ENCODE assay signal across 8 cellular contexts in the genomic region with DNA sequence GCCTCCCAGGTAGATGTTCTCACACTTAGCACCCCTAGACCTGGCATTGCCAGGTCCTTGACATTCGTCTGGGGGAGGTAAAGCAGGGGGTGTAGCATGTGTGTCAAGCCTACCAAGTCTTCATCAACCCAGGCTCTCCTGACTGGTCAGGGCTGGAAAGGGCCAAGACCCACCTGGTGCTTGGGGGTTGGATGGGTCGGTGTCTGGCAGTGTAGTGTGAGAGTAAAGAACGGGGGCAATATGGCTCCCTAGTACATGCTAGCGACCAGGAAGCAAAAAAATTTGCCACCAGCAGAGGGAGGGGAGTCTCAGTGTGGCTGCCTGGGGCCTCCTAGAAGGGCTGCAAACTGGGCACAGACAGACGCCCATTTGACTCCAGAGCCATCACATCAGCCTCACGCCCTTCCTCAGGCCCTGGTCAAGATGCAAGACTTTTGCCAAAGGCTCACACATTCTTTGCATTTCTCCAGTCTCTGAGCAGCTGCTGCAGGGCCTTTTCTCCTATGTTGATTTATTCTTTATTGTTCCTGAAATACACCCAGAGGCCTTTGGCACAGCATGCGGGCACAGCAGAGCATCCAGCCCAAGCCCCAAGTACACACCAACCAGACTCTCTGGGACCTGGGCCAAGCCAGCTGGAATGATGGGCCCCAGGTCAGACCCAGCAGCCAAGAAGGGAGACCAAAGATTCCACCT. TPM values are rescaled to one million over a fixed set of nuclear protein-coding genes. Genes with fewer than 3 reads are reported as not detected.
A peak's percentile ranks its signal among the peaks of the same experiment; 100 is the strongest.
DNase-seq lines count a peak whose midpoint lies in the region; ATAC-seq and TF ChIP-seq lines count a peak whose summit lies in the region.

No MANE protein-coding gene starts in this region.

- peaks cover 10% of the 10 kb centered on the region for H3K4me1 ChIP-seq in GM23338 (ENCODE audit: insufficient read depth)
- peaks cover 39 to 62% of the 10 kb centered on the region in 2 donors for H3K4me1 ChIP-seq in esophagus (ENCODE audit: control insufficient read depth in 2 of 2, insufficient read depth in 2 of 2, low read length in 1 of 2)

- H3K27ac Mint-ChIP-seq in GM23338 (peak overlapping the region; percentile 54; the same call in 1 of the 2 replicates), neural crest cell (ENCODE audit: unreplicated experiment) (no peak overlapping the region)

- peak; percentile 14 to 28; a peak in 1 of 4 replicates for TF ChIP-seq CTCF in GM23338 (conservative IDR thresholded peaks at IDR 0.05; ENCODE audit: low read depth in 2 of 2)
- TF ChIP-seq CTCF in neural crest cell (conservative IDR thresholded peaks at IDR 0.05) = peak; percentile 41

- no peaks in the 10 kb centered on the region for H3K36me3 ChIP-seq in GM23338 (ENCODE audit: insufficient read depth)
- no peaks in the 10 kb centered on the region for H3K36me3 ChIP-seq in esophagus (ENCODE audit: control insufficient read depth in 2 of 2, insufficient read depth in 2 of 2, low read length in 1 of 2)

- H3K4me3 Mint-ChIP-seq in GM23338 (no peak overlapping the region), neural crest cell (peak overlapping the region; percentile 74)

- peaks cover 18% of the 10 kb centered on the region for H4K20me1 ChIP-seq in GM23338 (replicated peaks; ENCODE audit: insufficient read depth)

- ATAC-seq in GM23338 (peak; percentile 18), HG03108 (IDR thresholded peaks at IDR 0.05; ENCODE audit: unreplicated experiment) (no peak), HG03571 (IDR thresholded peaks at IDR 0.05; ENCODE audit: unreplicated experiment) (no peak)

- H3K27ac ChIP-seq in GM23338 (ENCODE audit: low read depth) (no peak overlapping the region), esophagus (ENCODE audit: low read depth in 2 of 2, low read length in 1 of 2) (peak overlapping the region; percentile 95 to 98)

- H3K9me3 Mint-ChIP-seq in GM23338 (no peaks in the 10 kb centered on the region; the same call in 2 of the 3 replicates), neural crest cell (no peaks in the 10 kb centered on the region)

- H3K79me2 ChIP-seq in GM23338 (replicated peaks; ENCODE audit: insufficient read depth) = peaks cover 58% of the 10 kb centered on the region

- DNase-seq in AG08395 (ENCODE audit: low spot score) (peak; percentile 86), GM23338 (ENCODE audit: low spot score) (peak; percentile 55), neural crest cell (ENCODE audit: low read depth, low spot score) (no peak), NCI-H2171 treated with DMSO at 0.1 percent for 48 hours (lab: John Stamatoyannopoulos, UW) (no peak)
- DNase-seq in activated CD4-positive, alpha-beta T cell treated with anti-CD3 and anti-CD28 coated beads, Interleukin-2, amount 50 U/mL, for 1 hour = peak; percentile 56

- H3K9me2 ChIP-seq in GM23338 (ENCODE audit: insufficient read depth) = 0 out of 2 replicates have a peak, but pooled peaks cover 5% of the 10 kb centered on the region

- H3K27me3 ChIP-seq in GM23338 (ENCODE audit: insufficient read depth) = no peaks in the 10 kb centered on the region
- H3K27me3 ChIP-seq in esophagus (ENCODE audit: control insufficient read depth in 1 of 2, insufficient read depth in 2 of 2, low read length in 2 of 2) = no peaks in the 10 kb centered on the region

- H3K36me3 Mint-ChIP-seq in GM23338 (ENCODE audit: low read depth) = no peaks in the 10 kb centered on the region
- no peaks in the 10 kb centered on the region for H3K36me3 Mint-ChIP-seq in neural crest cell (ENCODE audit: low read depth)

- peaks cover 65% of the 10 kb centered on the region for H3K4me1 Mint-ChIP-seq in GM23338
- peaks cover 64% of the 10 kb centered on the region for H3K4me1 Mint-ChIP-seq in neural crest cell

- H3F3A ChIP-seq in GM23338 (replicated peaks; ENCODE audit: low read depth) = no peaks in the 10 kb centered on the region

- no peak overlapping the region for H2AFZ ChIP-seq in GM23338

- WGBS in esophagus, 2 donors = 36 to 40% methylated on average over 7 of the region's 7 CpGs

- H3K4me3 ChIP-seq in GM23338 (no peak overlapping the region), esophagus (ENCODE audit: low read depth in 1 of 2, low read length in 2 of 2) (no peak overlapping the region)

- H3K9me3 ChIP-seq in esophagus (ENCODE audit: control insufficient read depth in 2 of 2, insufficient read depth in 1 of 2, low read depth in 1 of 2, low read length in 1 of 2) = no peaks in the 10 kb centered on the region

- H3K27me3 Mint-ChIP-seq in GM23338 (ENCODE audit: insufficient read depth, low read depth, poor library complexity) (peaks cover 18% of the 10 kb centered on the region), neural crest cell (ENCODE audit: low read depth) (no peaks in the 10 kb centered on the region)

- no peak overlapping the region for H3K4me2 ChIP-seq in GM23338

TF ChIP-seq in GM23338, 12 proteins besides CTCF, POLR2A, EP300 and RAD21 (continues in another document):
- TF ChIP-seq CREB1 (CRISPR knock-in tag; IDR thresholded peaks at IDR 0.05; ENCODE audit: low read depth) (no peak), STAT1 (IDR thresholded peaks at IDR 0.05; ENCODE audit: unreplicated experiment) (no peak), POLR2AphosphoS5 (IDR thresholded peaks at IDR 0.05; ENCODE audit: low read depth) (no peak), EZH2 (IDR thresholded peaks at IDR 0.05; ENCODE audit: low read depth, unreplicated experiment) (no peak), ZNF331 (CRISPR knock-in tag; IDR thresholded peaks at IDR 0.05; ENCODE audit: low read depth) (no peak)
- TF ChIP-seq, protein P1, sequence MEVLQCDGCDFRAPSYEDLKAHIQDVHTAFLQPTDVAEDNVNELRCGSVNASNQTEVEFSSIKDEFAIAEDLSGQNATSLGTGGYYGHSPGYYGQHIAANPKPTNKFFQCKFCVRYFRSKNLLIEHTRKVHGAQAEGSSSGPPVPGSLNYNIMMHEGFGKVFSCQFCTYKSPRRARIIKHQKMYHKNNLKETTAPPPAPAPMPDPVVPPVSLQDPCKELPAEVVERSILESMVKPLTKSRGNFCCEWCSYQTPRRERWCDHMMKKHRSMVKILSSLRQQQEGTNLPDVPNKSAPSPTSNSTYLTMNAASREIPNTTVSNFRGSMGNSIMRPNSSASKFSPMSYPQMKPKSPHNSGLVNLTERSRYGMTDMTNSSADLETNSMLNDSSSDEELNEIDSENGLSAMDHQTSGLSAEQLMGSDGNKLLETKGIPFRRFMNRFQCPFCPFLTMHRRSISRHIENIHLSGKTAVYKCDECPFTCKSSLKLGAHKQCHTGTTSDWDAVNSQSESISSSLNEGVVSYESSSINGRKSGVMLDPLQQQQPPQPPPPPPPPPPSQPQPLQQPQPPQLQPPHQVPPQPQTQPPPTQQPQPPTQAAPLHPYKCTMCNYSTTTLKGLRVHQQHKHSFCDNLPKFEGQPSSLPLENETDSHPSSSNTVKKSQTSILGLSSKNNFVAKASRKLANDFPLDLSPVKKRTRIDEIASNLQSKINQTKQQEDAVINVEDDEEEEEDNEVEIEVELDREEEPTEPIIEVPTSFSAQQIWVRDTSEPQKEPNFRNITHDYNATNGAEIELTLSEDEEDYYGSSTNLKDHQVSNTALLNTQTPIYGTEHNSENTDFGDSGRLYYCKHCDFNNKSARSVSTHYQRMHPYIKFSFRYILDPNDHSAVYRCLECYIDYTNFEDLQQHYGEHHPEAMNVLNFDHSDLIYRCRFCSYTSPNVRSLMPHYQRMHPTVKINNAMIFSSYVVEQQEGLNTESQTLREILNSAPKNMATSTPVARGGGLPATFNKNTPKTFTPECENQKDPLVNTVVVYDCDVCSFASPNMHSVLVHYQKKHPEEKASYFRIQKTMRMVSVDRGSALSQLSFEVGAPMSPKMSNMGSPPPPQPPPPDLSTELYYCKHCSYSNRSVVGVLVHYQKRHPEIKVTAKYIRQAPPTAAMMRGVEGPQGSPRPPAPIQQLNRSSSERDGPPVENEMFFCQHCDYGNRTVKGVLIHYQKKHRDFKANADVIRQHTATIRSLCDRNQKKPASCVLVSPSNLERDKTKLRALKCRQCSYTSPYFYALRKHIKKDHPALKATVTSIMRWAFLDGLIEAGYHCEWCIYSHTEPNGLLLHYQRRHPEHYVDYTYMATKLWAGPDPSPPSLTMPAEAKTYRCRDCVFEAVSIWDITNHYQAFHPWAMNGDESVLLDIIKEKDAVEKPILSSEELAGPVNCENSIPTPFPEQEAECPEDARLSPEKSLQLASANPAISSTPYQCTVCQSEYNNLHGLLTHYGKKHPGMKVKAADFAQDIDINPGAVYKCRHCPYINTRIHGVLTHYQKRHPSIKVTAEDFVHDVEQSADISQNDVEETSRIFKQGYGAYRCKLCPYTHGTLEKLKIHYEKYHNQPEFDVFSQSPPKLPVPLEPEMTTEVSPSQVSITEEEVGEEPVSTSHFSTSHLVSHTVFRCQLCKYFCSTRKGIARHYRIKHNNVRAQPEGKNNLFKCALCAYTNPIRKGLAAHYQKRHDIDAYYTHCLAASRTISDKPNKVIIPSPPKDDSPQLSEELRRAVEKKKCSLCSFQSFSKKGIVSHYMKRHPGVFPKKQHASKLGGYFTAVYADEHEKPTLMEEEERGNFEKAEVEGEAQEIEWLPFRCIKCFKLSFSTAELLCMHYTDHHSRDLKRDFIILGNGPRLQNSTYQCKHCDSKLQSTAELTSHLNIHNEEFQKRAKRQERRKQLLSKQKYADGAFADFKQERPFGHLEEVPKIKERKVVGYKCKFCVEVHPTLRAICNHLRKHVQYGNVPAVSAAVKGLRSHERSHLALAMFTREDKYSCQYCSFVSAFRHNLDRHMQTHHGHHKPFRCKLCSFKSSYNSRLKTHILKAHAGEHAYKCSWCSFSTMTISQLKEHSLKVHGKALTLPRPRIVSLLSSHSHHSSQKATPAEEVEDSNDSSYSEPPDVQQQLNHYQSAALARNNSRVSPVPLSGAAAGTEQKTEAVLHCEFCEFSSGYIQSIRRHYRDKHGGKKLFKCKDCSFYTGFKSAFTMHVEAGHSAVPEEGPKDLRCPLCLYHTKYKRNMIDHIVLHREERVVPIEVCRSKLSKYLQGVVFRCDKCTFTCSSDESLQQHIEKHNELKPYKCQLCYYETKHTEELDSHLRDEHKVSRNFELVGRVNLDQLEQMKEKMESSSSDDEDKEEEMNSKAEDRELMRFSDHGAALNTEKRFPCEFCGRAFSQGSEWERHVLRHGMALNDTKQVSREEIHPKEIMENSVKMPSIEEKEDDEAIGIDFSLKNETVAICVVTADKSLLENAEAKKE (CRISPR knock-in tag; IDR thresholded peaks at IDR 0.05) = no peak
- TF ChIP-seq, protein P2, sequence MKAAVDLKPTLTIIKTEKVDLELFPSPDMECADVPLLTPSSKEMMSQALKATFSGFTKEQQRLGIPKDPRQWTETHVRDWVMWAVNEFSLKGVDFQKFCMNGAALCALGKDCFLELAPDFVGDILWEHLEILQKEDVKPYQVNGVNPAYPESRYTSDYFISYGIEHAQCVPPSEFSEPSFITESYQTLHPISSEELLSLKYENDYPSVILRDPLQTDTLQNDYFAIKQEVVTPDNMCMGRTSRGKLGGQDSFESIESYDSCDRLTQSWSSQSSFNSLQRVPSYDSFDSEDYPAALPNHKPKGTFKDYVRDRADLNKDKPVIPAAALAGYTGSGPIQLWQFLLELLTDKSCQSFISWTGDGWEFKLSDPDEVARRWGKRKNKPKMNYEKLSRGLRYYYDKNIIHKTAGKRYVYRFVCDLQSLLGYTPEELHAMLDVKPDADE (IDR thresholded peaks at IDR 0.05) = no peak

RNA-seq across cellular contexts. Expression of gene PNMA1, which starts 38.3 kb away (rescaled TPM):
- 32.9 and 35.6 TPM in 2 replicates for total RNA-seq in GM23338 (2014; rRNA removed; shearing (Covaris generic))
- polyA plus RNA-seq in GM23338 (2016; fragmentation: Nextera tagmentation; extraction: Ambion mirVana) = 18.2 and 19.6 TPM in 2 replicates
- 10 to 100 TPM; 12.7 to 13.2 TPM for polyA plus RNA-seq in esophagus
- 94.4 and 97.4 TPM in 2 replicates for total RNA-seq in neural crest cell

Comparison
In these comparisons a context has a peak if more than half of its experiments do, and no peak if none do; other contexts are left out.
1. DNase-seq: peak in AG08395 (single experiment), GM23338 (single experiment) and activated CD4-positive, alpha-beta T cell treated with anti-CD3 and anti-CD28 coated beads, Interleukin-2, amount 50 U/mL, for 1 hour (single experiment); none in neural crest cell (single experiment) and NCI-H2171 treated with DMSO at 0.1 percent for 48 hours (single experiment).